Comparison of ENCODE assay signal across 8 cellular contexts in genomic region chr11:108115495-108116140, GRCh38. TPM values are rescaled to one million over a fixed set of nuclear protein-coding genes. Genes with fewer than 3 reads are reported as not detected.
A peak's percentile ranks its signal among the peaks of the same experiment; 100 is the strongest.
DNase-seq lines count a peak whose midpoint lies in the region; TF ChIP-seq lines count a peak whose summit lies in the region.
"Had no signal": no experiment of that assay in that cellular context is flagged by ENCODE, and none has a peak within 500 bp of the region (broad histone marks: within the 10 kb centered on the region; RNA-seq: fewer than 3 reads in every experiment).

No MANE protein-coding gene starts in this region.

- in situ Hi-C loops in HAP-1 (cut with MboI; ENCODE audit: low sequenced_read_pairs) = no loop called here

- no peaks in the 10 kb centered on the region for H3K36me3 Mint-ChIP-seq in HFFc6 (ENCODE audit: low read depth)
- peaks cover 4% of the 10 kb centered on the region for H3K36me3 Mint-ChIP-seq in neural progenitor cell

- H3K36me3 ChIP-seq in neural progenitor cell = no peaks in the 10 kb centered on the region
- H3K36me3 ChIP-seq in HAP-1 (replicated peaks) = no peaks in the 10 kb centered on the region

- CTCF ChIA-PET in RWPE1 (lab: Yijun Ruan, JAX) = no interaction called here

- POLR2A ChIA-PET in RWPE1 (lab: Yijun Ruan, JAX; ENCODE audit: low non-redundant PET) = no interaction called here

- peak overlapping the region; percentile 92 for H3K27ac Mint-ChIP-seq in HFFc6
- H3K27ac Mint-ChIP-seq in neural progenitor cell = peak overlapping the region; percentile 73

- H2AFZ ChIP-seq in neural progenitor cell (replicated peaks) = no peak overlapping the region

- H3K9ac ChIP-seq in neural progenitor cell = no peak overlapping the region

- H3K4me1 ChIP-seq in neural progenitor cell = peaks cover 5% of the 10 kb centered on the region
- H3K4me1 ChIP-seq in HAP-1 = no peaks in the 10 kb centered on the region

- no peaks in the 10 kb centered on the region for H3K9me3 Mint-ChIP-seq in HFFc6
- H3K9me3 Mint-ChIP-seq in neural progenitor cell = no peaks in the 10 kb centered on the region

- H3K4me3 Mint-ChIP-seq in HFFc6 (no peak overlapping the region; the same call in none of the 2 replicates), neural progenitor cell (no peak overlapping the region)

- TF ChIP-seq CTCF in HFFc6 (IDR thresholded peaks at IDR 0.05) = no peak
- TF ChIP-seq CTCF in RWPE1 (conservative IDR thresholded peaks at IDR 0.05; ENCODE audit: low read depth) = no peak
- no peak for TF ChIP-seq CTCF in fibroblast of mammary gland (conservative IDR thresholded peaks at IDR 0.05; ENCODE audit: control insufficient read depth, insufficient read depth, low read depth, low read length)
- no peak for TF ChIP-seq CTCF in neural progenitor cell (IDR thresholded peaks at IDR 0.05)

- H3K27ac ChIP-seq in RWPE1 (peak overlapping the region; percentile 33; the same call in 1 of the 2 replicates), neural progenitor cell (no peak overlapping the region)

- H3K4me3 ChIP-seq in fibroblast of mammary gland (ENCODE audit: control insufficient read depth, low read depth, low read length) (no peak overlapping the region), neural progenitor cell (no peak overlapping the region), HAP-1 (no peak overlapping the region)
- H3K4me3 ChIP-seq: skin epidermis had no signal

- DNase-seq in HFFc6 = peak; percentile 86
- peak; percentile 72 for DNase-seq in RWPE1 (ENCODE audit: low spot score)
- DNase-seq in fibroblast of mammary gland (ENCODE audit: low read depth) = peak; percentile 92
- DNase-seq in neural progenitor cell (ENCODE audit: low spot score) = peak; percentile 62
- DNase-seq in HAP-1 (ENCODE audit: low spot score in 2 of 2) = no peak
- no peak for DNase-seq in central memory CD4-positive, alpha-beta T cell
- DNase-seq in HuH-7 (ENCODE audit: low spot score) = no peak

- H3K27me3 Mint-ChIP-seq in HFFc6 (ENCODE audit: insufficient read depth) (no peaks in the 10 kb centered on the region), neural progenitor cell (ENCODE audit: insufficient read depth, low read depth) (no peaks in the 10 kb centered on the region)

- H3K9me3 ChIP-seq in neural progenitor cell (ENCODE audit: low read depth) (no peaks in the 10 kb centered on the region), HAP-1 (no peaks in the 10 kb centered on the region)

- no peak overlapping the region for H3K4me2 ChIP-seq in neural progenitor cell

- H3F3A ChIP-seq in neural progenitor cell (ENCODE audit: low read depth) = peaks cover 3% of the 10 kb centered on the region

- H3K4me1 Mint-ChIP-seq in HFFc6 (ENCODE audit: low read depth) (peaks cover 41% of the 10 kb centered on the region), neural progenitor cell (peaks cover 17% of the 10 kb centered on the region)

- peaks cover 2% of the 10 kb centered on the region for H4K20me1 ChIP-seq in neural progenitor cell (ENCODE audit: low read depth)

- H3K27me3 ChIP-seq in neural progenitor cell (no peaks in the 10 kb centered on the region), HAP-1 (ENCODE audit: low read depth) (no peaks in the 10 kb centered on the region)

- no peaks in the 10 kb centered on the region for H3K79me2 ChIP-seq in neural progenitor cell (ENCODE audit: low read depth)

RNA-seq across cellular contexts. Expression of gene ACAT1, which starts 5.7 kb away (rescaled TPM):
- total RNA-seq in HFFc6 (2021; fragmentation: NEBNext Ultra II Directional; extraction: Animal tissue kit (Norgen Biotek cat#: 25700)) = 10 to 100 TPM; 60.0 to 67.4 (median 64.4) TPM
- 37.6 and 50.9 TPM in 2 replicates for total RNA-seq in neural progenitor cell (ENCODE audit: low replicate concordance)

Comparison
In these comparisons a context has a peak if more than half of its experiments do, and no peak if none do; other contexts are left out.
1. DNase-seq: peak in HFFc6 (single experiment), RWPE1 (single experiment), fibroblast of mammary gland (single experiment) and neural progenitor cell (single experiment); none in HAP-1 (0 of 2), central memory CD4-positive, alpha-beta T cell (single experiment) and HuH-7 (single experiment).